12 cellular contexts compared by ENCODE assay signal in genomic region chr13:27967203-27967735, GRCh38. TPM values are rescaled to one million over a fixed set of nuclear protein-coding genes. Genes with fewer than 3 reads are reported as not detected.
DNase-seq lines count a peak whose midpoint lies in the region; ATAC-seq, FAIRE-seq and TF ChIP-seq lines count a peak whose summit lies in the region.
"Had no signal": no experiment of that assay in that cellular context is flagged by ENCODE, and none has a peak within 500 bp of the region (broad histone marks: within the 10 kb centered on the region; RNA-seq: fewer than 3 reads in every experiment).

No MANE protein-coding gene starts in this region.

- no TSS peak for BruUV-seq in Calu3 (replicated peaks; lab: Mats Ljungman, UMichigan)

- no peaks in the 10 kb centered on the region for H4K20me1 ChIP-seq in astrocyte (ENCODE audit: insufficient read depth, low read length)

- FAIRE-seq in astrocyte (lab: Jason Lieb, UNC): no peak

- H3K4me3 ChIP-seq in HUES6 (ENCODE audit: low read depth, low read length) (peak overlapping the region; percentile 80; the same call in 1 of the 2 replicates), astrocyte (ENCODE audit: insufficient read depth, low read depth, low read length) (no peak overlapping the region)

- peak overlapping the region; percentile 97 for H3K9ac ChIP-seq in HUES6 (ENCODE audit: low read length)
- H3K9ac ChIP-seq in astrocyte (ENCODE audit: low read length): no peak overlapping the region

- ATAC-seq in HG02759 (IDR thresholded peaks at IDR 0.05; ENCODE audit: unreplicated experiment): no peak

- peaks cover 19% of the 10 kb centered on the region for H3K4me1 Mint-ChIP-seq in Calu3 (ENCODE audit: low read depth, unreplicated experiment)
- peaks cover 1% of the 10 kb centered on the region for H3K4me1 Mint-ChIP-seq in astrocyte (ENCODE audit: low read depth, unreplicated experiment)
- peaks cover 33% of the 10 kb centered on the region for H3K4me1 Mint-ChIP-seq in neural crest cell

- DNase-seq in Calu3 (no peak), astrocyte (ENCODE audit: low read depth) (no peak), neural crest cell (ENCODE audit: low read depth, low spot score) (no peak), OCI-M2 (lab: John Stamatoyannopoulos, UW; ENCODE audit: unreplicated experiment) (no peak), NK-92 (lab: John Stamatoyannopoulos, UW; ENCODE audit: unreplicated experiment) (no peak)
- DNase-seq: activated CD4-positive, CD25-positive, alpha-beta regulatory T cell; activated naive CD4-positive, alpha-beta T cell treated with Interleukin-2 at 50 U/mL for 16 hours; COR-L47; RPMI8226 had no signal

- H3K79me2 ChIP-seq in astrocyte (ENCODE audit: insufficient read depth, low read length): no peaks in the 10 kb centered on the region

- H3K4me3 Mint-ChIP-seq in Calu3 (ENCODE audit: low read depth, unreplicated experiment) (peak overlapping the region; percentile 74), astrocyte (ENCODE audit: unreplicated experiment) (no peak overlapping the region), neural crest cell (peak overlapping the region; percentile 67)

- H3K9me3 ChIP-seq in HUES6 (ENCODE audit: control insufficient read depth, insufficient read depth, low read depth, low read length): no peaks in the 10 kb centered on the region
- H3K9me3 ChIP-seq in astrocyte (ENCODE audit: insufficient read depth, low read depth, low read length): no peaks in the 10 kb centered on the region

- intact Hi-C loops in Calu3 (cut with micrococcal nuclease; ENCODE audit: unreplicated experiment): no loop called here

- H3K4me2 ChIP-seq in astrocyte (ENCODE audit: low read length): no peak overlapping the region

- peaks cover 77% of the 10 kb centered on the region for H3K4me1 ChIP-seq in HUES6 (ENCODE audit: control insufficient read depth, insufficient read depth, low read length)
- no peaks in the 10 kb centered on the region for H3K4me1 ChIP-seq in astrocyte (ENCODE audit: insufficient read depth, low read length)

- H3K27me3 ChIP-seq in HUES6 (ENCODE audit: control insufficient read depth, insufficient read depth, low read length) (peaks cover 100% of the 10 kb centered on the region), astrocyte (ENCODE audit: insufficient read depth, low read length) (peaks cover 92% of the 10 kb centered on the region)

- H3K27ac ChIP-seq in HUES6 (ENCODE audit: low read depth, low read length) (peak overlapping the region; percentile 15; the same call in 1 of the 2 replicates), astrocyte (ENCODE audit: low read depth, low read length) (no peak overlapping the region)

- no peak for TF ChIP-seq CTCF in Calu3 (IDR thresholded peaks at IDR 0.05; ENCODE audit: unreplicated experiment)
- TF ChIP-seq CTCF in astrocyte (IDR thresholded peaks at IDR 0.05; ENCODE audit: insufficient read depth, low read depth, low read length): no peak
- no peak for TF ChIP-seq CTCF in neural crest cell (conservative IDR thresholded peaks at IDR 0.05)

- H3K9me3 Mint-ChIP-seq in Calu3 (ENCODE audit: low read depth, unreplicated experiment) (no peaks in the 10 kb centered on the region), astrocyte (ENCODE audit: unreplicated experiment) (peaks cover 13% of the 10 kb centered on the region), neural crest cell (no peaks in the 10 kb centered on the region)

- H3K36me3 Mint-ChIP-seq in Calu3 (ENCODE audit: insufficient read depth, unreplicated experiment) (no peaks in the 10 kb centered on the region), astrocyte (ENCODE audit: low read depth, unreplicated experiment) (peaks cover 3% of the 10 kb centered on the region), neural crest cell (ENCODE audit: low read depth) (no peaks in the 10 kb centered on the region)

- H2AFZ ChIP-seq in astrocyte (ENCODE audit: low read depth, low read length): no peak overlapping the region

- no peaks in the 10 kb centered on the region for H3K36me3 ChIP-seq in HUES6 (ENCODE audit: control insufficient read depth, insufficient read depth, low read length)
- no peaks in the 10 kb centered on the region for H3K36me3 ChIP-seq in astrocyte (ENCODE audit: insufficient read depth, low read length)

- H3K27ac Mint-ChIP-seq in Calu3 (ENCODE audit: unreplicated experiment) (no peak overlapping the region), astrocyte (ENCODE audit: unreplicated experiment) (peak overlapping the region; percentile 89), neural crest cell (ENCODE audit: unreplicated experiment) (no peak overlapping the region)

- CTCF ChIA-PET in Calu3 (lab: Charles Lee): interaction anchor here (0.6 to 2.4 kb wide), 3 partner anchors 13 to 961 kb away, joined by 3 to 8 read pairs (median 4); no protein-coding TSS in a partner anchor

- H3K27me3 Mint-ChIP-seq in Calu3 (ENCODE audit: unreplicated experiment): peaks cover 48% of the 10 kb centered on the region
- H3K27me3 Mint-ChIP-seq in astrocyte (ENCODE audit: low read depth, unreplicated experiment): peaks cover 82% of the 10 kb centered on the region
- peaks cover 100% of the 10 kb centered on the region for H3K27me3 Mint-ChIP-seq in neural crest cell (ENCODE audit: low read depth)

RNA-seq across cellular contexts. Expression of gene CDX2, which starts 1.8 kb away (rescaled TPM):
- total RNA-seq in Calu3 (2022): 1.0 TPM in 1 of 2 replicates, not detected in the other
- not detected in 2 replicates for total RNA-seq in astrocyte
- total RNA-seq in neural crest cell: 1.3 and 2.4 TPM in 2 replicates
- total RNA-seq: chondrocyte had no signal

RNA-seq across cellular contexts. Expression of gene URAD, which starts 21.2 kb away (rescaled TPM):
- not detected in 2 replicates for total RNA-seq in Calu3 (2022)
- not detected in 2 replicates for total RNA-seq in astrocyte
- total RNA-seq in neural crest cell: 0.26 TPM in 1 of 2 replicates, not detected in the other
- total RNA-seq: chondrocyte had no signal

RNA-seq across cellular contexts. Expression of gene PDX1, which starts 47.5 kb away (rescaled TPM):
- 1.2 and 1.8 TPM in 2 replicates for total RNA-seq in Calu3 (2022)
- not detected in 2 replicates for total RNA-seq in astrocyte
- total RNA-seq in neural crest cell: not detected in 2 replicates
- total RNA-seq: chondrocyte had no signal
